Comparison of ENCODE assay signal across 1 cellular context in the genomic region with DNA sequence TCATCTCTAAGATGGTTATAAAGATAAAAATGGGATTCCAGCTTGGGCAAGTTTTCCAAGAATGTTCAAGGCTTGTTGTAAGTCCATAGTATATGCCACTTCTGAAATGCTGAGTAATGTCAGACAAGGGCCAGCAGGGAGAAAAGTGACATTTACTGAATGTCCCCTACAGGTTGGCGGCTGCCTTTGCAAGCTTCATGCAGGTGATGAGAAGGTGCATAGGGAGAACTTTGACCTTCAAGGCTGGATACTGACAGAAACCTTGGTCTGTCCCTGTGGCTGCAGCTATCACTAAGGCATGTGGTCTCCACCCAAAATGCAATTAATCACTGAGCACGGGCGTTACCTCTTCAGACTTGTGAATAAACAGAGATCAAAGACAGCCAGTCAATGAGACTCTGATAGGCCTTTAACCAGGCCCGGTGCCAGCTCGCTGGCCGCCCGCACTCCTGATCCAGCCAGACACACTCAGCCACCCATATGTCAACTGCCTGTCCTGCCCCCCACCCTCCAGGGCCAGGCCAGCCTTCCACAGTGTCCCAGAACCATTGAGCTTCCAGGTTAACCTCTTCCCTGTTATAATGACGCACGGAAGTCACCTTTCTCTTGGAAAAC.
TF ChIP-seq lines count a peak whose summit lies in the region.

No MANE protein-coding gene starts in this region.

TF ChIP-seq in HEK293, 187 proteins besides CTCF, POLR2A, EP300 and RAD21 (continued from another document):
- TF ChIP-seq, protein P1, sequence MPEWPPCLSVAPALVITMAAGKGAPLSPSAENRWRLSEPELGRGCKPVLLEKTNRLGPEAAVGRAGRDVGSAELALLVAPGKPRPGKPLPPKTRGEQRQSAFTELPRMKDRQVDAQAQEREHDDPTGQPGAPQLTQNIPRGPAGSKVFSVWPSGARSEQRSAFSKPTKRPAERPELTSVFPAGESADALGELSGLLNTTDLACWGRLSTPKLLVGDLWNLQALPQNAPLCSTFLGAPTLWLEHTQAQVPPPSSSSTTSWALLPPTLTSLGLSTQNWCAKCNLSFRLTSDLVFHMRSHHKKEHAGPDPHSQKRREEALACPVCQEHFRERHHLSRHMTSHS (tag by site-specific recombination; IDR thresholded peaks at IDR 0.05) = no peak
- 0 out of 2 replicates have a peak, but pooled peaks have one; percentile 20 for TF ChIP-seq KLF7 (tag by site-specific recombination; IDR thresholded peaks at IDR 0.05; ENCODE audit: borderline replicate concordance)
- TF ChIP-seq FEZF1 (tag by site-specific recombination; IDR thresholded peaks at IDR 0.05) = no peak
- no peak for TF ChIP-seq ZSCAN23 (tag by site-specific recombination; IDR thresholded peaks at IDR 0.05)
- TF ChIP-seq ZNF157 (tag by site-specific recombination; IDR thresholded peaks at IDR 0.05) = no peak
- TF ChIP-seq OVOL3 (tag by site-specific recombination; IDR thresholded peaks at IDR 0.05) = no peak
- peak; percentile 60; the same call in 1 of the 2 replicates for TF ChIP-seq SP7 (tag by site-specific recombination; IDR thresholded peaks at IDR 0.05)
- no peak for TF ChIP-seq ZNF549 (tag by site-specific recombination; IDR thresholded peaks at IDR 0.05)
- peak; percentile 42; the same call in 1 of the 2 replicates for TF ChIP-seq OSR2 (tag by site-specific recombination; IDR thresholded peaks at IDR 0.05)
- TF ChIP-seq, protein P2, sequence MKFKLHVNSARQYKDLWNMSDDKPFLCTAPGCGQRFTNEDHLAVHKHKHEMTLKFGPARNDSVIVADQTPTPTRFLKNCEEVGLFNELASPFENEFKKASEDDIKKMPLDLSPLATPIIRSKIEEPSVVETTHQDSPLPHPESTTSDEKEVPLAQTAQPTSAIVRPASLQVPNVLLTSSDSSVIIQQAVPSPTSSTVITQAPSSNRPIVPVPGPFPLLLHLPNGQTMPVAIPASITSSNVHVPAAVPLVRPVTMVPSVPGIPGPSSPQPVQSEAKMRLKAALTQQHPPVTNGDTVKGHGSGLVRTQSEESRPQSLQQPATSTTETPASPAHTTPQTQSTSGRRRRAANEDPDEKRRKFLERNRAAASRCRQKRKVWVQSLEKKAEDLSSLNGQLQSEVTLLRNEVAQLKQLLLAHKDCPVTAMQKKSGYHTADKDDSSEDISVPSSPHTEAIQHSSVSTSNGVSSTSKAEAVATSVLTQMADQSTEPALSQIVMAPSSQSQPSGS (tag by site-specific recombination; IDR thresholded peaks at IDR 0.05; ENCODE audit: low read depth) = no peak
- no peak for TF ChIP-seq PRDM1 (tag by site-specific recombination; IDR thresholded peaks at IDR 0.05)
- TF ChIP-seq YY2 (tag by site-specific recombination; IDR thresholded peaks at IDR 0.05) = no peak
- TF ChIP-seq ZNF561 (tag by site-specific recombination; IDR thresholded peaks at IDR 0.05; ENCODE audit: borderline replicate concordance) = no peak
- TF ChIP-seq ZNF19 (tag by site-specific recombination; IDR thresholded peaks at IDR 0.05; ENCODE audit: low read depth) = no peak
- TF ChIP-seq ZNF837 (tag by site-specific recombination; IDR thresholded peaks at IDR 0.05) = no peak
- TF ChIP-seq ZNF335 (tag by site-specific recombination; conservative IDR thresholded peaks at IDR 0.05) = no peak
- no peak for TF ChIP-seq TRIM28 (IDR thresholded peaks at IDR 0.05; ENCODE audit: borderline replicate concordance, low read length)
- TF ChIP-seq RBAK (tag by site-specific recombination; IDR thresholded peaks at IDR 0.05) = no peak
- TF ChIP-seq KLF9 (tag by site-specific recombination; IDR thresholded peaks at IDR 0.05; ENCODE audit: low read depth) = no peak
- no peak for TF ChIP-seq GFI1B (tag by site-specific recombination; IDR thresholded peaks at IDR 0.05)
- no peak for TF ChIP-seq ZNF169 (tag by site-specific recombination; IDR thresholded peaks at IDR 0.05)
- TF ChIP-seq ZNF600 (tag by site-specific recombination; IDR thresholded peaks at IDR 0.05) = no peak
- TF ChIP-seq KLF1 (tag by site-specific recombination; IDR thresholded peaks at IDR 0.05) = peak; percentile 97
- peak; percentile 57; the same call in 1 of the 2 replicates for TF ChIP-seq TCF7L2 (IDR thresholded peaks at IDR 0.05; ENCODE audit: borderline replicate concordance, low read depth, low read length)
- no peak for TF ChIP-seq ZNF239 (tag by site-specific recombination; IDR thresholded peaks at IDR 0.05)
- TF ChIP-seq ZIC2 (tag by site-specific recombination; IDR thresholded peaks at IDR 0.05) = peak; percentile 40; the same call in 1 of the 2 replicates
- no peak; the same call in 1 of the 2 replicates for TF ChIP-seq EGR2 (tag by site-specific recombination; IDR thresholded peaks at IDR 0.05; ENCODE audit: low read depth)
- no peak for TF ChIP-seq ZFP41 (tag by site-specific recombination; IDR thresholded peaks at IDR 0.05; ENCODE audit: borderline replicate concordance)
- TF ChIP-seq, protein P3, sequence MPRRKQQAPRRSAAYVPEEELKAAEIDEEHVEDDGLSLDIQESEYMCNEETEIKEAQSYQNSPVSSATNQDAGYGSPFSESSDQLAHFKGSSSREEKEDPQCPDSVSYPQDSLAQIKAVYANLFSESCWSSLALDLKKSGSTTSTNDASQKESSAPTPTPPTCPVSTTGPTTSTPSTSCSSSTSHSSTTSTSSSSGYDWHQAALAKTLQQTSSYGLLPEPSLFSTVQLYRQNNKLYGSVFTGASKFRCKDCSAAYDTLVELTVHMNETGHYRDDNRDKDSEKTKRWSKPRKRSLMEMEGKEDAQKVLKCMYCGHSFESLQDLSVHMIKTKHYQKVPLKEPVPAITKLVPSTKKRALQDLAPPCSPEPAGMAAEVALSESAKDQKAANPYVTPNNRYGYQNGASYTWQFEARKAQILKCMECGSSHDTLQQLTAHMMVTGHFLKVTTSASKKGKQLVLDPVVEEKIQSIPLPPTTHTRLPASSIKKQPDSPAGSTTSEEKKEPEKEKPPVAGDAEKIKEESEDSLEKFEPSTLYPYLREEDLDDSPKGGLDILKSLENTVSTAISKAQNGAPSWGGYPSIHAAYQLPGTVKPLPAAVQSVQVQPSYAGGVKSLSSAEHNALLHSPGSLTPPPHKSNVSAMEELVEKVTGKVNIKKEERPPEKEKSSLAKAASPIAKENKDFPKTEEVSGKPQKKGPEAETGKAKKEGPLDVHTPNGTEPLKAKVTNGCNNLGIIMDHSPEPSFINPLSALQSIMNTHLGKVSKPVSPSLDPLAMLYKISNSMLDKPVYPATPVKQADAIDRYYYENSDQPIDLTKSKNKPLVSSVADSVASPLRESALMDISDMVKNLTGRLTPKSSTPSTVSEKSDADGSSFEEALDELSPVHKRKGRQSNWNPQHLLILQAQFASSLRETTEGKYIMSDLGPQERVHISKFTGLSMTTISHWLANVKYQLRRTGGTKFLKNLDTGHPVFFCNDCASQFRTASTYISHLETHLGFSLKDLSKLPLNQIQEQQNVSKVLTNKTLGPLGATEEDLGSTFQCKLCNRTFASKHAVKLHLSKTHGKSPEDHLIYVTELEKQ (tag by site-specific recombination; IDR thresholded peaks at IDR 0.05; ENCODE audit: borderline replicate concordance) = no peak
- TF ChIP-seq ZNF768 (tag by site-specific recombination; IDR thresholded peaks at IDR 0.05) = no peak
- no peak for TF ChIP-seq ZXDB (tag by site-specific recombination; IDR thresholded peaks at IDR 0.05)
- TF ChIP-seq, protein P4, sequence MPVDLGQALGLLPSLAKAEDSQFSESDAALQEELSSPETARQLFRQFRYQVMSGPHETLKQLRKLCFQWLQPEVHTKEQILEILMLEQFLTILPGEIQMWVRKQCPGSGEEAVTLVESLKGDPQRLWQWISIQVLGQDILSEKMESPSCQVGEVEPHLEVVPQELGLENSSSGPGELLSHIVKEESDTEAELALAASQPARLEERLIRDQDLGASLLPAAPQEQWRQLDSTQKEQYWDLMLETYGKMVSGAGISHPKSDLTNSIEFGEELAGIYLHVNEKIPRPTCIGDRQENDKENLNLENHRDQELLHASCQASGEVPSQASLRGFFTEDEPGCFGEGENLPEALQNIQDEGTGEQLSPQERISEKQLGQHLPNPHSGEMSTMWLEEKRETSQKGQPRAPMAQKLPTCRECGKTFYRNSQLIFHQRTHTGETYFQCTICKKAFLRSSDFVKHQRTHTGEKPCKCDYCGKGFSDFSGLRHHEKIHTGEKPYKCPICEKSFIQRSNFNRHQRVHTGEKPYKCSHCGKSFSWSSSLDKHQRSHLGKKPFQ (tag by site-specific recombination; IDR thresholded peaks at IDR 0.05) = no peak
- TF ChIP-seq ZNF146 (tag by site-specific recombination; IDR thresholded peaks at IDR 0.05) = no peak
- TF ChIP-seq, protein P5, sequence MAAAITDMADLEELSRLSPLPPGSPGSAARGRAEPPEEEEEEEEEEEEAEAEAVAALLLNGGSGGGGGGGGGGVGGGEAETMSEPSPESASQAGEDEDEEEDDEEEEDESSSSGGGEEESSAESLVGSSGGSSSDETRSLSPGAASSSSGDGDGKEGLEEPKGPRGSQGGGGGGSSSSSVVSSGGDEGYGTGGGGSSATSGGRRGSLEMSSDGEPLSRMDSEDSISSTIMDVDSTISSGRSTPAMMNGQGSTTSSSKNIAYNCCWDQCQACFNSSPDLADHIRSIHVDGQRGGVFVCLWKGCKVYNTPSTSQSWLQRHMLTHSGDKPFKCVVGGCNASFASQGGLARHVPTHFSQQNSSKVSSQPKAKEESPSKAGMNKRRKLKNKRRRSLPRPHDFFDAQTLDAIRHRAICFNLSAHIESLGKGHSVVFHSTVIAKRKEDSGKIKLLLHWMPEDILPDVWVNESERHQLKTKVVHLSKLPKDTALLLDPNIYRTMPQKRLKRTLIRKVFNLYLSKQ (tag by site-specific recombination; IDR thresholded peaks at IDR 0.05; ENCODE audit: borderline replicate concordance) = no peak
- no peak for TF ChIP-seq ZNF114 (tag by site-specific recombination; IDR thresholded peaks at IDR 0.05)
- TF ChIP-seq, protein P6, sequence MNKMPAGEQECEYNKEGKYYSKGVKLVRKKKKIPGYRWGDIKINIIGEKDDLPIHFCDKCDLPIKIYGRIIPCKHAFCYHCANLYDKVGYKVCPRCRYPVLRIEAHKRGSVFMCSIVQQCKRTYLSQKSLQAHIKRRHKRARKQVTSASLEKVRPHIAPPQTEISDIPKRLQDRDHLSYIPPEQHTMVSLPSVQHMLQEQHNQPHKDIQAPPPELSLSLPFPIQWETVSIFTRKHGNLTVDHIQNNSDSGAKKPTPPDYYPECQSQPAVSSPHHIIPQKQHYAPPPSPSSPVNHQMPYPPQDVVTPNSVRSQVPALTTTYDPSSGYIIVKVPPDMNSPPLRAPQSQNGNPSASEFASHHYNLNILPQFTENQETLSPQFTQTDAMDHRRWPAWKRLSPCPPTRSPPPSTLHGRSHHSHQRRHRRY (tag by site-specific recombination; IDR thresholded peaks at IDR 0.05) = no peak
- TF ChIP-seq ZNF558 (tag by site-specific recombination; IDR thresholded peaks at IDR 0.05) = no peak
- TF ChIP-seq ZNF785 (tag by site-specific recombination; IDR thresholded peaks at IDR 0.05) = no peak
- TF ChIP-seq, protein P7, sequence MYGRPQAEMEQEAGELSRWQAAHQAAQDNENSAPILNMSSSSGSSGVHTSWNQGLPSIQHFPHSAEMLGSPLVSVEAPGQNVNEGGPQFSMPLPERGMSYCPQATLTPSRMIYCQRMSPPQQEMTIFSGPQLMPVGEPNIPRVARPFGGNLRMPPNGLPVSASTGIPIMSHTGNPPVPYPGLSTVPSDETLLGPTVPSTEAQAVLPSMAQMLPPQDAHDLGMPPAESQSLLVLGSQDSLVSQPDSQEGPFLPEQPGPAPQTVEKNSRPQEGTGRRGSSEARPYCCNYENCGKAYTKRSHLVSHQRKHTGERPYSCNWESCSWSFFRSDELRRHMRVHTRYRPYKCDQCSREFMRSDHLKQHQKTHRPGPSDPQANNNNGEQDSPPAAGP (tag by site-specific recombination; IDR thresholded peaks at IDR 0.05) = peak; percentile 75; the same call in 1 of the 2 replicates
- TF ChIP-seq ZNF366 (tag by site-specific recombination; conservative IDR thresholded peaks at IDR 0.05) = no peak
